8 cellular contexts compared by ENCODE assay signal in the genomic region with DNA sequence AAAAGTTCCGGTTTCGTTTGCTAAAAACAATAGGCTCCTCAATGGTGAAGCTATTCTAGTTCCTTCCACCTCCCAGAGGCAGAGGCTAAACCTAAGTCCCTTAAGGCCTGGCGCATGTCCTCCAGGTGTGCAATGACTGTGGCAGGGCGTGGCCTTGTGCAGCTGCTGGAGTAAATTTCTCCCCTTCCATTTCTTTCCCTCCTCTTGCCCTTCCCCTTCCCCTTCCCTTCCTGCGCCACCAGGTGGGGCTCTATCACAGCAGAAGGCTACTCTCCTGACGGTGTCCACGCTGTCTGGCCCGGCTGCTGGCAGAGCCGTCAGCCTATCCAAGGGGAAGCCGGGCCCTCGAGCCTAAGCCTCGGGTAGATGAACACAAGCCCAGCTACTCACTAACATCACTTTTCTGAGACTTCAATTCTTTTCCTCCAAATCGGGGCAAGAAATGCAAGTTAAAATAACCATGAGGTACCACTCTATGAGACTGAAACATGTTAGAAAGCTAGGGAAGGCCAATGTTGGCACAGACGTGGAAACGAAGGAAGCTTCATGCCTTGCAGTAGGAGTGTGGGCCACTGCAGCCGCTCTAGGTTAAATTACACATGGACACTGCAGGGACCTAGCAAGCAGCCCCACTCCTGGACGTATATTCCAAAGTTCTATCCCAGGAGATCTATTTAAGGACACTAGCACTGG. TPM values are rescaled to one million over a fixed set of nuclear protein-coding genes. Genes with fewer than 3 reads are reported as not detected.
DNase-seq lines count a peak whose midpoint lies in the region; ATAC-seq and TF ChIP-seq lines count a peak whose summit lies in the region.

No MANE protein-coding gene starts in this region.

- H3K36me3 ChIP-seq in heart left ventricle: no peaks in the 10 kb centered on the region

- peak; percentile 89 for TF ChIP-seq CTCF in GM12875 (IDR thresholded peaks at IDR 0.05; ENCODE audit: borderline replicate concordance, insufficient read depth, low read depth, low read length)
- TF ChIP-seq CTCF in heart left ventricle (IDR thresholded peaks at IDR 0.05): peak; percentile 85 to 94 (median 91)

- H3K27me3 ChIP-seq in heart left ventricle: no peaks in the 10 kb centered on the region

- H3K4me1 ChIP-seq in heart left ventricle: peaks cover 0 to 7% (median 0%) of the 10 kb centered on the region in 12 donors

- peak; percentile 80 for ATAC-seq in HG02610 (IDR thresholded peaks at IDR 0.05; ENCODE audit: unreplicated experiment)
- peak; percentile 78 for ATAC-seq in activated naive CD8-positive, alpha-beta T cell treated with anti-CD3 and anti-CD28 coated beads, Interleukin-2, amount 50 U/mL, for 24 hours
- peak; percentile 95 to 99 (median 98) for ATAC-seq in heart left ventricle

- intact Hi-C loops in heart left ventricle (cut with DNase I): loop anchor here (1.0 to 10.0 kb wide), 13 partner anchors 84 to 515 kb away; partner anchors contain the start of gene ZNF423 (in 1 of the 10)

- no peaks in the 10 kb centered on the region for H3K9me3 Mint-ChIP-seq in activated naive CD8-positive, alpha-beta T cell treated with anti-CD3 and anti-CD28 coated beads, Interleukin-2, amount 50 U/mL, for 24 hours

- TF ChIP-seq POLR2A in heart left ventricle (IDR thresholded peaks at IDR 0.05): no peak

- H3K36me3 Mint-ChIP-seq in activated naive CD8-positive, alpha-beta T cell treated with anti-CD3 and anti-CD28 coated beads, Interleukin-2, amount 50 U/mL, for 24 hours (ENCODE audit: low read depth): no peaks in the 10 kb centered on the region

- H3K4me1 Mint-ChIP-seq in activated naive CD8-positive, alpha-beta T cell treated with anti-CD3 and anti-CD28 coated beads, Interleukin-2, amount 50 U/mL, for 24 hours: peaks cover 2% of the 10 kb centered on the region

- no peak overlapping the region for H3K27ac ChIP-seq in heart left ventricle

- H3K4me3 Mint-ChIP-seq in activated naive CD8-positive, alpha-beta T cell treated with anti-CD3 and anti-CD28 coated beads, Interleukin-2, amount 50 U/mL, for 24 hours: no peak overlapping the region

- no peaks in the 10 kb centered on the region for H3K27me3 Mint-ChIP-seq in activated naive CD8-positive, alpha-beta T cell treated with anti-CD3 and anti-CD28 coated beads, Interleukin-2, amount 50 U/mL, for 24 hours

- DNase-seq in NCI-H1092 (lab: John Stamatoyannopoulos, UW): peak; percentile 75
- peak; percentile 14 to 57 for DNase-seq in SW 1271 (lab: John Stamatoyannopoulos, UW)
- DNase-seq in activated naive CD8-positive, alpha-beta T cell treated with anti-CD3 and anti-CD28 coated beads, Interleukin-2, amount 50 U/mL, for 24 hours: peak; percentile 76
- DNase-seq in heart left ventricle: peak; percentile 81 to 90 (median 87)
- peak; percentile 86 for DNase-seq in retina
- DNase-seq in NCI-H1048 (lab: John Stamatoyannopoulos, UW): no peak

- no peak overlapping the region for H3K27ac Mint-ChIP-seq in activated naive CD8-positive, alpha-beta T cell treated with anti-CD3 and anti-CD28 coated beads, Interleukin-2, amount 50 U/mL, for 24 hours

- H3K4me3 ChIP-seq in GM12875 (ENCODE audit: low read depth, low read length) (no peak overlapping the region), heart left ventricle (no peak overlapping the region)

- peaks cover 0 to 6% (median 2%) of the 10 kb centered on the region in 12 donors for H3K9me3 ChIP-seq in heart left ventricle

- WGBS in heart left ventricle, 4 donors: 25 to 30% (median 25%) methylated on average over 17 of the region's 17 CpGs

RNA-seq across cellular contexts. Expression of gene C16orf78, which starts 34.4 kb away (rescaled TPM):
- total RNA-seq in heart left ventricle: not detected
- not detected for polyA plus RNA-seq in heart left ventricle
